In the genomic region with DNA sequence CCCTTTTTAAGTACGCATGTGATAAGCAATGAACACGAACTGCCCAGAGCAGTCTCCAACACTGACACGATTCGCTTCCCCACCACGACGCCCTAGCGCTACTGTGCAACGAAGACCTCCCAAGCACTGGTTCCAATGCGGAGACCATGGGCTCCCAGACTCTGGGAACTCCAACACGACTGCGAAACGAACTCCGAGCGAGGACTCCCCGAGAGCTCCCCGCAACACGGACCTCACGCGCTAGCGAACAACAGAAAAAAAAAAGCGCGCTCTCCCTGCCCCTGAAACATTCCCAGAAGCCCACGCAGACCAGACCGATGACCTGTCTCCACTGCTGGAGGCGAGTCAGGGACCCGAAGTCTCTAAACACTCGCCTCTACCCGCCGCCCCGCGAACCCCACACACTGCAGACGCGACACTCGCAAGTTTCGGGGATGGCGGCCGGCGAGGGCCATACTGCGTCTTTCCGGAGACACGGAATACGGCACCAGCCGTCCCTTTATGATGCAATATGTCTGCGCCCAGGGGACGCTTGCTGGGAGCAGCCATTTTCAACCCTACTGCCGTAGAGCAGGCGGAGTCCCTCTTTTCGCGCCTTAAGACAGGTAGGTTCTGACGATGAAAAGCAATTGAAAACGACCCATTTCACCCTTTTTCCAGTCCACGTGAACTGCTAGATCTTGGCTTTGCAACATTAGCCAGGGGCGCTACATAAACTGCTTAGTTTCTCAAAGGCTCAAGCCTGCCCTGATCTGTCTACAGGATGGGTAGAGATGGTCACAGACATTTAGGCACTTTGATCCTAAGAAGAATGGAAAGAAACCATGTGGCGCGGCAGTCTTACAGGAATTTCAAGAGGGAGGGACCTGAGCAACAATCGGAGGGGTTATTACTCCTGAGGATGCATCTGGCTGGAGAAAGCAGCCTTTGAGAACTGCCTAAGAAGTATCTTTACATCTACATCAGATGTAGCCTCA, we compare ENCODE assay signal across 8 cellular contexts. TPM values are rescaled to one million over a fixed set of nuclear protein-coding genes. Genes with fewer than 3 reads are reported as not detected.
DNase-seq lines count a peak whose midpoint lies in the region; ATAC-seq and TF ChIP-seq lines count a peak whose summit lies in the region.

A gene (minus strand): TSS at position 430 of the 977 bp plus-strand sequence. CDS start 7,569 bp downstream, outside the sequence.

- in situ Hi-C loops in KBM-7 (cut with MboI; ENCODE audit: low pct_unique_long_range_greater_than_20kb, low sequenced_read_pairs), result no loop called here

- peak within 1 kb of the TSS; percentile 92 for H3K4me3 Mint-ChIP-seq in activated naive CD8-positive, alpha-beta T cell treated with anti-CD3 and anti-CD28 coated beads for 36 hours

- peak within 1 kb of the TSS; percentile 54 for H2AFZ ChIP-seq in neuron (ENCODE audit: low read depth, low read length)

- H3K27me3 ChIP-seq in GM06990 (replicated peaks; ENCODE audit: control insufficient read depth, insufficient read depth, low read length), result no peaks in the 10 kb centered on the region
- H3K27me3 ChIP-seq in neuron (ENCODE audit: insufficient read depth, low read length), result no peaks in the 10 kb centered on the region

- H3K36me3 Mint-ChIP-seq in activated naive CD8-positive, alpha-beta T cell treated with anti-CD3 and anti-CD28 coated beads for 36 hours, result peaks cover 94% of the 10 kb centered on the region

- H3K36me3 ChIP-seq in GM06990 (ENCODE audit: control insufficient read depth, insufficient read depth, low read length), result peaks cover 13% of the 10 kb centered on the region
- H3K36me3 ChIP-seq in neuron (ENCODE audit: insufficient read depth, low read length), result peaks cover 32% of the 10 kb centered on the region

- peak within 1 kb of the TSS; percentile 2 for H3K4me3 ChIP-seq in GM06990 (replicated peaks; ENCODE audit: low read depth, low read length)
- peak within 1 kb of the TSS; percentile 73 for H3K4me3 ChIP-seq in neuron (ENCODE audit: low read length)

- H3K27me3 Mint-ChIP-seq in activated naive CD8-positive, alpha-beta T cell treated with anti-CD3 and anti-CD28 coated beads for 36 hours, result no peaks in the 10 kb centered on the region

- peaks cover 74% of the 10 kb centered on the region for H3K9me3 Mint-ChIP-seq in activated naive CD8-positive, alpha-beta T cell treated with anti-CD3 and anti-CD28 coated beads for 36 hours

- peaks cover 27% of the 10 kb centered on the region for H3K9me3 ChIP-seq in neuron (ENCODE audit: low read length)

- DNase-seq in GM06990 (ENCODE audit: extremely low read depth, insufficient read length) (peak; percentile 6), glomerular visceral epithelial cell (ENCODE audit: extremely low spot score) (peak; percentile 26), KBM-7 (no peak)
- peak; percentile 83 for DNase-seq in activated naive CD8-positive, alpha-beta T cell treated with anti-CD3 and anti-CD28 coated beads for 36 hours
- peak; percentile 50 for DNase-seq in stimulated activated naive CD8-positive, alpha-beta T cell treated with anti-CD3 and anti-CD28 coated beads, Interleukin-15, Interleukin-2, amounts not matched to agents 100 U/mL and 50 U/mL, for 24 hours

- H3K4me1 Mint-ChIP-seq in activated naive CD8-positive, alpha-beta T cell treated with anti-CD3 and anti-CD28 coated beads for 36 hours, result peaks cover 2% of the 10 kb centered on the region

- no peak for TF ChIP-seq CTCF in GM06990 (IDR thresholded peaks at IDR 0.05; ENCODE audit: insufficient read depth, low read length, poor library complexity, severe bottlenecking)

- peak; percentile 94 for ATAC-seq in SK-N-SH treated with all-trans-retinoic acid at 6 μM for 48 hours
- no peak for ATAC-seq in stimulated activated naive CD8-positive, alpha-beta T cell treated with anti-CD3 and anti-CD28 coated beads, Interleukin-15, Interleukin-2, amounts not matched to agents 100 U/mL and 50 U/mL, for 24 hours
- ATAC-seq in GM21526 (IDR thresholded peaks at IDR 0.05; ENCODE audit: low FRiP score, unreplicated experiment), result no peak

- peaks cover 3% of the 10 kb centered on the region for H3K4me1 ChIP-seq in neuron (ENCODE audit: insufficient read depth, low read length)

- H3K27ac Mint-ChIP-seq in activated naive CD8-positive, alpha-beta T cell treated with anti-CD3 and anti-CD28 coated beads for 36 hours, result peak within 1 kb of the TSS; percentile 92

TF ChIP-seq in SK-N-SH treated with all-trans-retinoic acid at 6 μM for 48 hours, 23 proteins besides CTCF, POLR2A, EP300 and RAD21:
- TF ChIP-seq, protein P1, sequence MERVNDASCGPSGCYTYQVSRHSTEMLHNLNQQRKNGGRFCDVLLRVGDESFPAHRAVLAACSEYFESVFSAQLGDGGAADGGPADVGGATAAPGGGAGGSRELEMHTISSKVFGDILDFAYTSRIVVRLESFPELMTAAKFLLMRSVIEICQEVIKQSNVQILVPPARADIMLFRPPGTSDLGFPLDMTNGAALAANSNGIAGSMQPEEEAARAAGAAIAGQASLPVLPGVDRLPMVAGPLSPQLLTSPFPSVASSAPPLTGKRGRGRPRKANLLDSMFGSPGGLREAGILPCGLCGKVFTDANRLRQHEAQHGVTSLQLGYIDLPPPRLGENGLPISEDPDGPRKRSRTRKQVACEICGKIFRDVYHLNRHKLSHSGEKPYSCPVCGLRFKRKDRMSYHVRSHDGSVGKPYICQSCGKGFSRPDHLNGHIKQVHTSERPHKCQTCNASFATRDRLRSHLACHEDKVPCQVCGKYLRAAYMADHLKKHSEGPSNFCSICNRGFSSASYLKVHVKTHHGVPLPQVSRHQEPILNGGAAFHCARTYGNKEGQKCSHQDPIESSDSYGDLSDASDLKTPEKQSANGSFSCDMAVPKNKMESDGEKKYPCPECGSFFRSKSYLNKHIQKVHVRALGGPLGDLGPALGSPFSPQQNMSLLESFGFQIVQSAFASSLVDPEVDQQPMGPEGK (CRISPR knock-in tag; IDR thresholded peaks at IDR 0.05; ENCODE audit: borderline replicate concordance), result no peak
- TF ChIP-seq TOX (CRISPR knock-in tag; IDR thresholded peaks at IDR 0.05; ENCODE audit: borderline replicate concordance), result no peak
- TF ChIP-seq ZFP3 (CRISPR knock-in tag; IDR thresholded peaks at IDR 0.05), result no peak
- TF ChIP-seq ZFP30 (CRISPR knock-in tag; IDR thresholded peaks at IDR 0.05), result no peak
- TF ChIP-seq RARB (CRISPR knock-in tag; IDR thresholded peaks at IDR 0.05), result no peak
- TF ChIP-seq BACH2 (CRISPR knock-in tag; IDR thresholded peaks at IDR 0.05; ENCODE audit: borderline replicate concordance), result no peak
- no peak for TF ChIP-seq ARNTL (CRISPR knock-in tag; IDR thresholded peaks at IDR 0.05; ENCODE audit: borderline replicate concordance, low read depth)
- TF ChIP-seq, protein P2, sequence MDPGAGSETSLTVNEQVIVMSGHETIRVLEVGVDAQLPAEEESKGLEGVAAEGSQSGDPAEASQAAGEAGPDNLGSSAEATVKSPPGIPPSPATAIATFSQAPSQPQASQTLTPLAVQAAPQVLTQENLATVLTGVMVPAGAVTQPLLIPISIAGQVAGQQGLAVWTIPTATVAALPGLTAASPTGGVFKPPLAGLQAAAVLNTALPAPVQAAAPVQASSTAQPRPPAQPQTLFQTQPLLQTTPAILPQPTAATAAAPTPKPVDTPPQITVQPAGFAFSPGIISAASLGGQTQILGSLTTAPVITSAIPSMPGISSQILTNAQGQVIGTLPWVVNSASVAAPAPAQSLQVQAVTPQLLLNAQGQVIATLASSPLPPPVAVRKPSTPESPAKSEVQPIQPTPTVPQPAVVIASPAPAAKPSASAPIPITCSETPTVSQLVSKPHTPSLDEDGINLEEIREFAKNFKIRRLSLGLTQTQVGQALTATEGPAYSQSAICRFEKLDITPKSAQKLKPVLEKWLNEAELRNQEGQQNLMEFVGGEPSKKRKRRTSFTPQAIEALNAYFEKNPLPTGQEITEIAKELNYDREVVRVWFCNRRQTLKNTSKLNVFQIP (CRISPR knock-in tag; IDR thresholded peaks at IDR 0.05; ENCODE audit: borderline replicate concordance, low read depth), result no peak
- TF ChIP-seq, protein P3, sequence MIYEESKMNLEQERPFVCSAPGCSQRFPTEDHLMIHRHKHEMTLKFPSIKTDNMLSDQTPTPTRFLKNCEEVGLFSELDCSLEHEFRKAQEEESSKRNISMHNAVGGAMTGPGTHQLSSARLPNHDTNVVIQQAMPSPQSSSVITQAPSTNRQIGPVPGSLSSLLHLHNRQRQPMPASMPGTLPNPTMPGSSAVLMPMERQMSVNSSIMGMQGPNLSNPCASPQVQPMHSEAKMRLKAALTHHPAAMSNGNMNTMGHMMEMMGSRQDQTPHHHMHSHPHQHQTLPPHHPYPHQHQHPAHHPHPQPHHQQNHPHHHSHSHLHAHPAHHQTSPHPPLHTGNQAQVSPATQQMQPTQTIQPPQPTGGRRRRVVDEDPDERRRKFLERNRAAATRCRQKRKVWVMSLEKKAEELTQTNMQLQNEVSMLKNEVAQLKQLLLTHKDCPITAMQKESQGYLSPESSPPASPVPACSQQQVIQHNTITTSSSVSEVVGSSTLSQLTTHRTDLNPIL (CRISPR knock-in tag; IDR thresholded peaks at IDR 0.05; ENCODE audit: low read depth), result no peak
- TF ChIP-seq, protein P4, sequence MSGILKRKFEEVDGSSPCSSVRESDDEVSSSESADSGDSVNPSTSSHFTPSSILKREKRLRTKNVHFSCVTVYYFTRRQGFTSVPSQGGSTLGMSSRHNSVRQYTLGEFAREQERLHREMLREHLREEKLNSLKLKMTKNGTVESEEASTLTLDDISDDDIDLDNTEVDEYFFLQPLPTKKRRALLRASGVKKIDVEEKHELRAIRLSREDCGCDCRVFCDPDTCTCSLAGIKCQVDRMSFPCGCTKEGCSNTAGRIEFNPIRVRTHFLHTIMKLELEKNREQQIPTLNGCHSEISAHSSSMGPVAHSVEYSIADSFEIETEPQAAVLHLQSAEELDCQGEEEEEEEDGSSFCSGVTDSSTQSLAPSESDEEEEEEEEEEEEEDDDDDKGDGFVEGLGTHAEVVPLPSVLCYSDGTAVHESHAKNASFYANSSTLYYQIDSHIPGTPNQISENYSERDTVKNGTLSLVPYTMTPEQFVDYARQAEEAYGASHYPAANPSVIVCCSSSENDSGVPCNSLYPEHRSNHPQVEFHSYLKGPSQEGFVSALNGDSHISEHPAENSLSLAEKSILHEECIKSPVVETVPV (CRISPR knock-in tag; IDR thresholded peaks at IDR 0.05), result no peak
- TF ChIP-seq CSDC2 (CRISPR knock-in tag; IDR thresholded peaks at IDR 0.05), result no peak
- no peak for TF ChIP-seq GLIS3 (CRISPR knock-in tag; IDR thresholded peaks at IDR 0.05)
- no peak for TF ChIP-seq ZC3H10 (CRISPR knock-in tag; IDR thresholded peaks at IDR 0.05)
- TF ChIP-seq PPARA (CRISPR knock-in tag; IDR thresholded peaks at IDR 0.05; ENCODE audit: borderline replicate concordance), result no peak
- no peak for TF ChIP-seq ZNF565 (CRISPR knock-in tag; conservative IDR thresholded peaks at IDR 0.05; ENCODE audit: low read depth)
- TF ChIP-seq SNAI2 (CRISPR knock-in tag; IDR thresholded peaks at IDR 0.05), result no peak
- TF ChIP-seq TCF4 (CRISPR knock-in tag; IDR thresholded peaks at IDR 0.05; ENCODE audit: borderline replicate concordance), result no peak
- TF ChIP-seq ZNF70 (CRISPR knock-in tag; IDR thresholded peaks at IDR 0.05), result no peak

RNA-seq across cellular contexts. Expression of the gene that starts here (rescaled TPM):
- total RNA-seq in activated naive CD8-positive, alpha-beta T cell treated with anti-CD3 and anti-CD28 coated beads for 36 hours, result 1 to 10 TPM; 4.5 to 4.8 TPM
